ENCODE assay signal across 1 cellular context in genomic region chr5:53560506-53561191, GRCh38.
TF ChIP-seq lines count a peak whose summit lies in the region.

TSS of gene NDUFS4 (plus strand) at chr5:53560639. CDS start at chr5:53560663, 24 bp downstream.

TF ChIP-seq in HepG2, 621 proteins besides CTCF, POLR2A, EP300 and RAD21 (continued from another document and continues in another):
- no peak for TF ChIP-seq ZNF883 (CRISPR knock-in tag; IDR thresholded peaks at IDR 0.05; ENCODE audit: not compliant biosample characterization)
- TF ChIP-seq ATF3 (CRISPR knock-in tag; IDR thresholded peaks at IDR 0.05) = no peak
- no peak; the same call in 1 of the 2 replicates for TF ChIP-seq ETV5 (CRISPR knock-in tag; IDR thresholded peaks at IDR 0.05; ENCODE audit: borderline replicate concordance)
- TF ChIP-seq SMAD1 (CRISPR knock-in tag; IDR thresholded peaks at IDR 0.05; ENCODE audit: borderline replicate concordance, low read depth) = no peak
- no peak for TF ChIP-seq ZFAT (CRISPR knock-in tag; conservative IDR thresholded peaks at IDR 0.05)
- peak; percentile 73 for TF ChIP-seq ZMAT3 (CRISPR knock-in tag; conservative IDR thresholded peaks at IDR 0.05)
- no peak; the same call in 1 of the 2 replicates for TF ChIP-seq NR2F6 (IDR thresholded peaks at IDR 0.05)
- peak; percentile 61; the same call in 1 of the 2 replicates for TF ChIP-seq NR2F6 (CRISPR knock-in tag; IDR thresholded peaks at IDR 0.05)
- peak; percentile 69; the same call in 1 of the 2 replicates for TF ChIP-seq ZNF878 (CRISPR knock-in tag; IDR thresholded peaks at IDR 0.05)
- TF ChIP-seq ZGPAT (CRISPR knock-in tag; IDR thresholded peaks at IDR 0.05) = peak; percentile 74
- no peak for TF ChIP-seq TEF (CRISPR knock-in tag; IDR thresholded peaks at IDR 0.05)
- TF ChIP-seq CEBPZ (IDR thresholded peaks at IDR 0.05; ENCODE audit: low read length) = no peak
- peak; percentile 68; the same call in 1 of the 2 replicates for TF ChIP-seq ZNF792 (CRISPR knock-in tag; IDR thresholded peaks at IDR 0.05)
- peak; percentile 69 for TF ChIP-seq HDAC2 (CRISPR knock-in tag; IDR thresholded peaks at IDR 0.05)
- TF ChIP-seq ZNF75D (CRISPR knock-in tag; IDR thresholded peaks at IDR 0.05; ENCODE audit: borderline replicate concordance) = no peak
- TF ChIP-seq ZNF674 (CRISPR knock-in tag; IDR thresholded peaks at IDR 0.05; ENCODE audit: low read depth) = no peak
- no peak for TF ChIP-seq KAT2B (IDR thresholded peaks at IDR 0.05; ENCODE audit: borderline replicate concordance, low read depth, low read length)
- TF ChIP-seq ZNF367 (CRISPR knock-in tag; IDR thresholded peaks at IDR 0.05; ENCODE audit: borderline replicate concordance) = no peak
- TF ChIP-seq ZSCAN31 (CRISPR knock-in tag; IDR thresholded peaks at IDR 0.05; ENCODE audit: low read depth) = 0 out of 2 replicates have a peak, but pooled peaks have one; percentile 70
- no peak for TF ChIP-seq CHD2 (IDR thresholded peaks at IDR 0.05; ENCODE audit: low read depth, low read length)
- peak; percentile 29; the same call in 1 of the 2 replicates for TF ChIP-seq ZNF777 (CRISPR knock-in tag; IDR thresholded peaks at IDR 0.05)
- no peak for TF ChIP-seq RORA (CRISPR knock-in tag; IDR thresholded peaks at IDR 0.05)
- TF ChIP-seq USF2 (IDR thresholded peaks at IDR 0.05; ENCODE audit: low read depth, low read length) = no peak
- TF ChIP-seq USF2 (CRISPR knock-in tag; IDR thresholded peaks at IDR 0.05; ENCODE audit: borderline replicate concordance) = no peak
- TF ChIP-seq KLF15 (CRISPR knock-in tag; IDR thresholded peaks at IDR 0.05; ENCODE audit: borderline replicate concordance) = no peak
- peak; percentile 94 for TF ChIP-seq POGZ (CRISPR knock-in tag; IDR thresholded peaks at IDR 0.05)
- TF ChIP-seq ZNF737 (CRISPR knock-in tag; IDR thresholded peaks at IDR 0.05; ENCODE audit: borderline replicate concordance) = no peak
- TF ChIP-seq TCF12 (IDR thresholded peaks at IDR 0.05) = no peak
- TF ChIP-seq TCF12 (CRISPR knock-in tag; IDR thresholded peaks at IDR 0.05) = no peak
- no peak for TF ChIP-seq HES4 (CRISPR knock-in tag; IDR thresholded peaks at IDR 0.05; ENCODE audit: borderline replicate concordance)
- TF ChIP-seq NFATC3 (CRISPR knock-in tag; IDR thresholded peaks at IDR 0.05) = peak; percentile 71; the same call in 1 of the 2 replicates
- no peak for TF ChIP-seq ZNF513 (CRISPR knock-in tag; conservative IDR thresholded peaks at IDR 0.05)
- peak; percentile 91; the same call in 1 of the 2 replicates for TF ChIP-seq TIGD3 (CRISPR knock-in tag; IDR thresholded peaks at IDR 0.05; ENCODE audit: borderline replicate concordance)
- no peak for TF ChIP-seq PAX8 (CRISPR knock-in tag; IDR thresholded peaks at IDR 0.05; ENCODE audit: borderline replicate concordance)
- TF ChIP-seq KLF12 (CRISPR knock-in tag; IDR thresholded peaks at IDR 0.05; ENCODE audit: borderline replicate concordance) = peak; percentile 77
- no peak for TF ChIP-seq ZNF10 (CRISPR knock-in tag; IDR thresholded peaks at IDR 0.05; ENCODE audit: borderline replicate concordance, low read depth)
- no peak for TF ChIP-seq MBNL3 (CRISPR knock-in tag; conservative IDR thresholded peaks at IDR 0.05)
- TF ChIP-seq GATAD2A (CRISPR knock-in tag; IDR thresholded peaks at IDR 0.05) = peak; percentile 61; the same call in 1 of the 2 replicates
- TF ChIP-seq SIX1 (CRISPR knock-in tag; IDR thresholded peaks at IDR 0.05; ENCODE audit: borderline replicate concordance) = no peak
- TF ChIP-seq PRDM15 (CRISPR knock-in tag; IDR thresholded peaks at IDR 0.05) = peak; percentile 11; the same call in 1 of the 2 replicates
- peak; percentile 61; the same call in 1 of the 2 replicates for TF ChIP-seq ZFP91 (CRISPR knock-in tag; IDR thresholded peaks at IDR 0.05; ENCODE audit: borderline replicate concordance)
